ENCODE assay signal across 9 cellular contexts in the genomic region with DNA sequence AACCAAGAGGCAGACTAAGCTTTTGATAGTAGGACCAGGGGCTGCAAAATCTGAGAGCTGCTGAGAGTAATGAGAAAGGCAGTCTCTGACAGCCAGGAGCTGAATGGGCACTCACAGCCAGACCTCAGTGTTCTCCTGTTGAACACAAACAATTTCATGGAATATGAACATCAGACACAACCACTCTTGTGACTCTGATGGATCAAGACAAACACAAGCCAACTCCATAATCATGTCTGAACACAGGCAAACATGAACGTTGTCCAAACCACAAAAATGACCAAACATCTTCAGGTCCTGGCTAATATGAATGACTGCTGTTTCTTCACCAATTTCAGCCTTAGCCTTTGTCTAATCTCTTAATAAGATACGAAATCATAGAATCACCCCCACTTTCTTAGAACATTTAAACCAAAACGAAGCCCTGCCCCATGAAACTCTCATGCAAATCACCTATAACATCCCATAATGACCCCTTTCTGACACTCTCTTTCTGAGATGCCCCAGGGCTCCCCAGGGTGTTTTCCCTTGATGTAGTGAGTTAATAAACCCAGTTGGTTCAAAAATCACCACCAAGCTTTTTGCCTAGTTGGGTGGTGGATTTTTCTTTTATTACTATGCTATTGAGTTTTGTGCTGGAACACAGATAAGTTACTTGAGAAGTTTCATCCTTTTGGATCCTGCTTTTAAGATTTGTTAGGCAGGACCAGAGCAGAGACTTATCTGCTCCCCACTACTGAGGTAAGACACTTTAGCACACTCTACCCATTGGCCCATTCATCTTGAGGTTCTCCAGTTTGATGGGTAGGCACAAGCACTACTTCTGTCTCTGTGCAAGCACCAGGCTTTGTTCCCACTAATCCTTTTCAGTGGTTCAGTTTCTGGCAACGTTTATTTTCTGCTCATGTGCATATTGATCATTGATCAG. TPM values are rescaled to one million over a fixed set of nuclear protein-coding genes. Genes with fewer than 3 reads are reported as not detected.
DNase-seq lines count a peak whose midpoint lies in the region; ATAC-seq lines count a peak whose summit lies in the region.
"Had no signal": no experiment of that assay in that cellular context is flagged by ENCODE, and none has a peak within 500 bp of the region (broad histone marks: within the 10 kb centered on the region; RNA-seq: fewer than 3 reads in every experiment).

No MANE protein-coding gene starts in this region.

- intact Hi-C loops in left ventricle myocardium superior (cut with micrococcal nuclease) (loop anchor here (10.0 kb wide), 1 partner anchor 64 kb away; a partner anchor contains a TSS), cardiac septum (cut with DNase I) (no loop called here)

- ATAC-seq in GM18861 (IDR thresholded peaks at IDR 0.05; ENCODE audit: unreplicated experiment): peak; percentile 67
- ATAC-seq in GM21723 (IDR thresholded peaks at IDR 0.05; ENCODE audit: unreplicated experiment): peak; percentile 72
- no peak for ATAC-seq in left ventricle myocardium superior
- ATAC-seq: HepG2 had no signal

- DNase-seq in germinal center (ENCODE audit: low spot score) (peak; percentile 53), EL (no peak), COLO829 (ENCODE audit: low spot score) (no peak), left ventricle myocardium superior (no peak), cardiac septum (ENCODE audit: low spot score) (no peak)

- H3K36me3 ChIP-seq in HUES48 (ENCODE audit: control insufficient read depth, insufficient read depth, low read length): no peaks in the 10 kb centered on the region

- H3K9me3 ChIP-seq in HUES48 (ENCODE audit: control insufficient read depth, insufficient read depth, low read length): no peaks in the 10 kb centered on the region

- H3K4me3 ChIP-seq in HUES48 (ENCODE audit: low read depth, low read length): no peak overlapping the region

- H3K4me1 ChIP-seq in HUES48 (ENCODE audit: control insufficient read depth, insufficient read depth, low read length): peaks cover 28% of the 10 kb centered on the region

- no peaks in the 10 kb centered on the region for H3K27me3 ChIP-seq in HUES48 (ENCODE audit: control insufficient read depth, insufficient read depth, low read length)

- H3K9ac ChIP-seq in HUES48 (ENCODE audit: low read depth, low read length): no peak overlapping the region

- H3K27ac ChIP-seq in HUES48 (ENCODE audit: low read depth, low read length): peak overlapping the region; percentile 34

RNA-seq across cellular contexts. Expression of a gene that starts 5.9 kb away (rescaled TPM):
- total RNA-seq in left ventricle myocardium superior: 6.1 TPM
- total RNA-seq in cardiac septum: 4.8 TPM
